Comparison of ENCODE assay signal across 2 cellular contexts in the genomic region with DNA sequence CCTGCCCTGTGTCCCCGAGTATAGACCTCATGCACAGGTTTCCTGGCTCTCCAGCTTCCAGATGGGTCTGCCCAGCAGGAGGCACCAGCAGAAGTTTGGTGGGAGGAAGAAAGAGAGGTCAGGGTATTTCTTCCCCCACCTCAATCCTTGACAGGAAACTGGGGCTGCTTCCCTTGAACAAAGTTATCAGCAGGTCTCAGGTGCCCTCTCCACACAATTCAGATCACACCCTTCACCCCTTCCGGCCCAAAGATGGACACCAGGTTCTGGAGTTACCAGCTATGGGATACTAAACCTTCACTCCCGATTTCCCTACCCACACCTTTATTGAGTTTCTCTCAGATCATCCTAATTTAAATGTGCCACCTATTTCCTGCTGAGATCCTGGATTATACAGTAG.
TF ChIP-seq lines count a peak whose summit lies in the region.

No MANE protein-coding gene starts in this region.

TF ChIP-seq in SK-N-SH, 30 proteins besides CTCF, POLR2A, EP300 and RAD21 (continued from another document):
- TF ChIP-seq, protein P1, sequence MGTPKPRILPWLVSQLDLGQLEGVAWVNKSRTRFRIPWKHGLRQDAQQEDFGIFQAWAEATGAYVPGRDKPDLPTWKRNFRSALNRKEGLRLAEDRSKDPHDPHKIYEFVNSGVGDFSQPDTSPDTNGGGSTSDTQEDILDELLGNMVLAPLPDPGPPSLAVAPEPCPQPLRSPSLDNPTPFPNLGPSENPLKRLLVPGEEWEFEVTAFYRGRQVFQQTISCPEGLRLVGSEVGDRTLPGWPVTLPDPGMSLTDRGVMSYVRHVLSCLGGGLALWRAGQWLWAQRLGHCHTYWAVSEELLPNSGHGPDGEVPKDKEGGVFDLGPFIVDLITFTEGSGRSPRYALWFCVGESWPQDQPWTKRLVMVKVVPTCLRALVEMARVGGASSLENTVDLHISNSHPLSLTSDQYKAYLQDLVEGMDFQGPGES (IDR thresholded peaks at IDR 0.05; ENCODE audit: low read depth, low read length), result no peak
- no peak for TF ChIP-seq FOXM1 (IDR thresholded peaks at IDR 0.05; ENCODE audit: low read depth)
- no peak for TF ChIP-seq RCOR1 (IDR thresholded peaks at IDR 0.05; ENCODE audit: low read length)
- no peak for TF ChIP-seq GABPA (IDR thresholded peaks at IDR 0.05; ENCODE audit: low read depth)

TF ChIP-seq in SK-N-SH treated with all-trans-retinoic acid at 6 μM for 48 hours, 23 proteins besides CTCF, POLR2A, EP300 and RAD21 (continued from another document):
- TF ChIP-seq ZC3H10 (CRISPR knock-in tag; IDR thresholded peaks at IDR 0.05) (no peak), PPARA (CRISPR knock-in tag; IDR thresholded peaks at IDR 0.05; ENCODE audit: borderline replicate concordance) (no peak), ZFP30 (CRISPR knock-in tag; IDR thresholded peaks at IDR 0.05) (no peak), SNAI2 (CRISPR knock-in tag; IDR thresholded peaks at IDR 0.05) (no peak), ISL1 (CRISPR knock-in tag; IDR thresholded peaks at IDR 0.05) (no peak), TOX (CRISPR knock-in tag; IDR thresholded peaks at IDR 0.05; ENCODE audit: borderline replicate concordance) (no peak), RARB (CRISPR knock-in tag; IDR thresholded peaks at IDR 0.05) (no peak), TCF4 (CRISPR knock-in tag; IDR thresholded peaks at IDR 0.05; ENCODE audit: borderline replicate concordance) (no peak), GLIS3 (CRISPR knock-in tag; IDR thresholded peaks at IDR 0.05) (no peak)
- TF ChIP-seq, protein P2, sequence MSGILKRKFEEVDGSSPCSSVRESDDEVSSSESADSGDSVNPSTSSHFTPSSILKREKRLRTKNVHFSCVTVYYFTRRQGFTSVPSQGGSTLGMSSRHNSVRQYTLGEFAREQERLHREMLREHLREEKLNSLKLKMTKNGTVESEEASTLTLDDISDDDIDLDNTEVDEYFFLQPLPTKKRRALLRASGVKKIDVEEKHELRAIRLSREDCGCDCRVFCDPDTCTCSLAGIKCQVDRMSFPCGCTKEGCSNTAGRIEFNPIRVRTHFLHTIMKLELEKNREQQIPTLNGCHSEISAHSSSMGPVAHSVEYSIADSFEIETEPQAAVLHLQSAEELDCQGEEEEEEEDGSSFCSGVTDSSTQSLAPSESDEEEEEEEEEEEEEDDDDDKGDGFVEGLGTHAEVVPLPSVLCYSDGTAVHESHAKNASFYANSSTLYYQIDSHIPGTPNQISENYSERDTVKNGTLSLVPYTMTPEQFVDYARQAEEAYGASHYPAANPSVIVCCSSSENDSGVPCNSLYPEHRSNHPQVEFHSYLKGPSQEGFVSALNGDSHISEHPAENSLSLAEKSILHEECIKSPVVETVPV (CRISPR knock-in tag; IDR thresholded peaks at IDR 0.05), result no peak
